Comparison of ENCODE assay signal across 1 cellular context in the genomic region with DNA sequence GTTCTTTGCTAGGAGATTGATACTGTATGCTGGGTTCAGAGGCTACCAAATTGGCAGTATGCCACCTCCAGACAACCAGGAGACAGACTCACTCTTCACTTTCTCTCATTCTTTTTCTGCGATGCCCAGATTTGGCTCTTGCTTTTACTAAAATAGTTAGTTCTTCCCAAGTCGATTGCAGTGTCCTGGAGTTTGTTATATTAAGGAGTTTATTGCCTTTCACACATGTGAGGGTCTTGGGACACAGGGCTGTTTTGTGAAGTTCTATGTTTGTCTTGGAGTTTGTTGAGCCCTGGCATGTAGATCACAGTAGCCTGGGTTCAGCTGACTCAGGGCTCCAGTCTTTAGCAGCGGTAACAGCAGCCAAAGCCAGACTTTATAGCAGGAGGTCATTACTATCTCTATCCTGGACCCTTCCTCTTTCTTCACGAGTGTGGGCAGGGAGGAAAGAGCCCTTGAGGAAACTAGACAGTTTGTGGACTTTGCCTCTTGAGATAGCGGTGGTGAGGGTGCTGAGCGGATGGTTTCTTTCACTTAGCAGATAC.
TF ChIP-seq lines count a peak whose summit lies in the region.

No MANE protein-coding gene starts in this region.

TF ChIP-seq in GM23338, 12 proteins besides CTCF, POLR2A, EP300 and RAD21 (continued from another document):
- TF ChIP-seq, protein P1, sequence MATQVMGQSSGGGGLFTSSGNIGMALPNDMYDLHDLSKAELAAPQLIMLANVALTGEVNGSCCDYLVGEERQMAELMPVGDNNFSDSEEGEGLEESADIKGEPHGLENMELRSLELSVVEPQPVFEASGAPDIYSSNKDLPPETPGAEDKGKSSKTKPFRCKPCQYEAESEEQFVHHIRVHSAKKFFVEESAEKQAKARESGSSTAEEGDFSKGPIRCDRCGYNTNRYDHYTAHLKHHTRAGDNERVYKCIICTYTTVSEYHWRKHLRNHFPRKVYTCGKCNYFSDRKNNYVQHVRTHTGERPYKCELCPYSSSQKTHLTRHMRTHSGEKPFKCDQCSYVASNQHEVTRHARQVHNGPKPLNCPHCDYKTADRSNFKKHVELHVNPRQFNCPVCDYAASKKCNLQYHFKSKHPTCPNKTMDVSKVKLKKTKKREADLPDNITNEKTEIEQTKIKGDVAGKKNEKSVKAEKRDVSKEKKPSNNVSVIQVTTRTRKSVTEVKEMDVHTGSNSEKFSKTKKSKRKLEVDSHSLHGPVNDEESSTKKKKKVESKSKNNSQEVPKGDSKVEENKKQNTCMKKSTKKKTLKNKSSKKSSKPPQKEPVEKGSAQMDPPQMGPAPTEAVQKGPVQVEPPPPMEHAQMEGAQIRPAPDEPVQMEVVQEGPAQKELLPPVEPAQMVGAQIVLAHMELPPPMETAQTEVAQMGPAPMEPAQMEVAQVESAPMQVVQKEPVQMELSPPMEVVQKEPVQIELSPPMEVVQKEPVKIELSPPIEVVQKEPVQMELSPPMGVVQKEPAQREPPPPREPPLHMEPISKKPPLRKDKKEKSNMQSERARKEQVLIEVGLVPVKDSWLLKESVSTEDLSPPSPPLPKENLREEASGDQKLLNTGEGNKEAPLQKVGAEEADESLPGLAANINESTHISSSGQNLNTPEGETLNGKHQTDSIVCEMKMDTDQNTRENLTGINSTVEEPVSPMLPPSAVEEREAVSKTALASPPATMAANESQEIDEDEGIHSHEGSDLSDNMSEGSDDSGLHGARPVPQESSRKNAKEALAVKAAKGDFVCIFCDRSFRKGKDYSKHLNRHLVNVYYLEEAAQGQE (IDR thresholded peaks at IDR 0.05; ENCODE audit: unreplicated experiment), result no peak
- TF ChIP-seq, protein P2, sequence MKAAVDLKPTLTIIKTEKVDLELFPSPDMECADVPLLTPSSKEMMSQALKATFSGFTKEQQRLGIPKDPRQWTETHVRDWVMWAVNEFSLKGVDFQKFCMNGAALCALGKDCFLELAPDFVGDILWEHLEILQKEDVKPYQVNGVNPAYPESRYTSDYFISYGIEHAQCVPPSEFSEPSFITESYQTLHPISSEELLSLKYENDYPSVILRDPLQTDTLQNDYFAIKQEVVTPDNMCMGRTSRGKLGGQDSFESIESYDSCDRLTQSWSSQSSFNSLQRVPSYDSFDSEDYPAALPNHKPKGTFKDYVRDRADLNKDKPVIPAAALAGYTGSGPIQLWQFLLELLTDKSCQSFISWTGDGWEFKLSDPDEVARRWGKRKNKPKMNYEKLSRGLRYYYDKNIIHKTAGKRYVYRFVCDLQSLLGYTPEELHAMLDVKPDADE (IDR thresholded peaks at IDR 0.05), result no peak
- TF ChIP-seq JUNB (IDR thresholded peaks at IDR 0.05; ENCODE audit: unreplicated experiment) (no peak), CREB1 (CRISPR knock-in tag; IDR thresholded peaks at IDR 0.05; ENCODE audit: low read depth) (no peak), POLR2AphosphoS5 (IDR thresholded peaks at IDR 0.05; ENCODE audit: low read depth) (no peak)
TF ChIP-seq in GM23338: peak in this region for 0.
